Comparison of ENCODE assay signal across 8 cellular contexts in genomic region chr2:46010925-46011490, GRCh38.
DNase-seq lines count a peak whose midpoint lies in the region; ATAC-seq and TF ChIP-seq lines count a peak whose summit lies in the region.

No MANE protein-coding gene starts in this region.

- H3K36me3 ChIP-seq in OCI-LY1 (ENCODE audit: insufficient read depth, low read length) = peaks cover 46% of the 10 kb centered on the region

- H3K36me3 Mint-ChIP-seq in CD14-positive monocyte = peaks cover 52 to 64% of the 10 kb centered on the region in 2 donors
- H3K36me3 Mint-ChIP-seq in activated naive CD4-positive, alpha-beta T cell treated with anti-CD3 and anti-CD28 coated beads for 36 hours (ENCODE audit: low read depth) = peaks cover 8% of the 10 kb centered on the region

- H3K27ac ChIP-seq in OCI-LY1 (ENCODE audit: low read depth, low read length, poor library complexity, severe bottlenecking) = no peak overlapping the region

- no peaks in the 10 kb centered on the region for H3K9me2 ChIP-seq in OCI-LY1 (ENCODE audit: low read depth, low read length)

- H3K4me1 Mint-ChIP-seq in CD14-positive monocyte = no peaks in the 10 kb centered on the region
- no peaks in the 10 kb centered on the region for H3K4me1 Mint-ChIP-seq in activated naive CD4-positive, alpha-beta T cell treated with anti-CD3 and anti-CD28 coated beads for 36 hours (ENCODE audit: low read depth)

- no peak overlapping the region for H3K4me2 ChIP-seq in OCI-LY1 (ENCODE audit: low read length)

- H3K27me3 Mint-ChIP-seq in CD14-positive monocyte (ENCODE audit: low read depth in 3 of 3) = no peaks in the 10 kb centered on the region
- H3K27me3 Mint-ChIP-seq in activated naive CD4-positive, alpha-beta T cell treated with anti-CD3 and anti-CD28 coated beads for 36 hours (ENCODE audit: low read depth) = no peaks in the 10 kb centered on the region

- peak overlapping the region in 1 of 7 donors; percentile 36 for H3K27ac Mint-ChIP-seq in CD14-positive monocyte
- no peak overlapping the region for H3K27ac Mint-ChIP-seq in activated naive CD4-positive, alpha-beta T cell treated with anti-CD3 and anti-CD28 coated beads for 36 hours

- H2AFZ ChIP-seq in OCI-LY1 (ENCODE audit: low read length) = no peak overlapping the region

- intact Hi-C loops in CD14-positive monocyte (cut with micrococcal nuclease) = loop anchor here (10.0 kb wide), 2 partner anchors 354 to 634 kb away; no protein-coding TSS in a partner anchor
- intact Hi-C loops in activated naive CD4-positive, alpha-beta T cell treated with anti-CD3 and anti-CD28 coated beads for 36 hours (cut with micrococcal nuclease) = loop anchor here (1.0 to 5.0 kb wide), 5 partner anchors 52 to 641 kb away; no protein-coding TSS in a partner anchor

- no peaks in the 10 kb centered on the region for H3K9me3 Mint-ChIP-seq in CD14-positive monocyte
- no peaks in the 10 kb centered on the region for H3K9me3 Mint-ChIP-seq in activated naive CD4-positive, alpha-beta T cell treated with anti-CD3 and anti-CD28 coated beads for 36 hours

- DNase-seq in CD14-positive monocyte (ENCODE audit: low spot score) (no peak), H4 (ENCODE audit: low spot score) (peak; percentile 47), dedifferentiated amniotic fluid mesenchymal stem cell (ENCODE audit: extremely low spot score) (peak; percentile 70), lung microvascular endothelial cell (ENCODE audit: low read depth in 2 of 2) (peak; percentile 73 to 77)
- DNase-seq in activated naive CD4-positive, alpha-beta T cell treated with anti-CD3 and anti-CD28 coated beads for 36 hours = no peak

- no peaks in the 10 kb centered on the region for H3K9me3 ChIP-seq in OCI-LY1 (ENCODE audit: low read length)

- H3K27me3 ChIP-seq in OCI-LY1 (ENCODE audit: insufficient read depth, low read length) = no peaks in the 10 kb centered on the region

- no peaks in the 10 kb centered on the region for H4K20me1 ChIP-seq in OCI-LY1 (ENCODE audit: insufficient read depth, low read length)

- no peak overlapping the region for H3K4me3 Mint-ChIP-seq in CD14-positive monocyte
- no peak overlapping the region for H3K4me3 Mint-ChIP-seq in activated naive CD4-positive, alpha-beta T cell treated with anti-CD3 and anti-CD28 coated beads for 36 hours

- TF ChIP-seq CTCF in CD14-positive monocyte (IDR thresholded peaks at IDR 0.05) (peak; percentile 57), OCI-LY1 (IDR thresholded peaks at IDR 0.05; ENCODE audit: low read length) (peak; percentile 76)

- H3K4me1 ChIP-seq in OCI-LY1 (ENCODE audit: insufficient read depth, low read length, severe bottlenecking) = no peaks in the 10 kb centered on the region

- no peaks in the 10 kb centered on the region for H3K79me2 ChIP-seq in OCI-LY1 (ENCODE audit: insufficient read depth, low read length)

- H3K4me3 ChIP-seq in OCI-LY1 (ENCODE audit: low read depth, low read length, poor library complexity, severe bottlenecking) = no peak overlapping the region

- CTCF ChIA-PET in activated naive CD4-positive, alpha-beta T cell treated with anti-CD3 and anti-CD28 coated beads for 36 hours (lab: Charles Lee) = interaction anchor here (0.6 to 1.3 kb wide), 9 partner anchors 12 to 1323 kb away, joined by 3 to 7 read pairs (median 3); no protein-coding TSS in a partner anchor

- no peak overlapping the region for H3K9ac ChIP-seq in OCI-LY1 (ENCODE audit: low read length)

- H3F3A ChIP-seq in OCI-LY1 (ENCODE audit: insufficient read depth, low read length) = no peaks in the 10 kb centered on the region

- ATAC-seq in HG03378 (IDR thresholded peaks at IDR 0.05; ENCODE audit: unreplicated experiment) (no peak), HG02678 (IDR thresholded peaks at IDR 0.05; ENCODE audit: unreplicated experiment) (no peak)

Comparison
In these comparisons a context has a peak if more than half of its experiments do, and no peak if none do; other contexts are left out.
1. DNase-seq: peak in H4 (single experiment), dedifferentiated amniotic fluid mesenchymal stem cell (single experiment) and lung microvascular endothelial cell (2 of 2); none in CD14-positive monocyte (single experiment) and activated naive CD4-positive, alpha-beta T cell treated with anti-CD3 and anti-CD28 coated beads for 36 hours (single experiment).